ENCODE assay signal across 1 cellular context in genomic region chr10:3226960-3227724, GRCh38.
TF ChIP-seq lines count a peak whose summit lies in the region.

No MANE protein-coding gene starts in this region.

TF ChIP-seq in IMR-90, 13 proteins besides CTCF, POLR2A, EP300 and RAD21:
- no peak for TF ChIP-seq RFX5 (IDR thresholded peaks at IDR 0.05; ENCODE audit: low read depth, low read length)
- no peak for TF ChIP-seq USF2 (IDR thresholded peaks at IDR 0.05; ENCODE audit: low read depth, low read length)
- TF ChIP-seq MAFK (IDR thresholded peaks at IDR 0.05; ENCODE audit: low read depth, low read length) = no peak
- no peak for TF ChIP-seq ELK1 (IDR thresholded peaks at IDR 0.05; ENCODE audit: borderline replicate concordance, low read depth, low read length)
- TF ChIP-seq CEBPB (IDR thresholded peaks at IDR 0.05; ENCODE audit: low read depth, low read length) = no peak
- TF ChIP-seq FOS (IDR thresholded peaks at IDR 0.05; ENCODE audit: low read depth, low read length) = no peak
- no peak for TF ChIP-seq RCOR1 (IDR thresholded peaks at IDR 0.05; ENCODE audit: insufficient replicate concordance, low read length)
